23 cellular contexts compared by ENCODE assay signal in the genomic region with DNA sequence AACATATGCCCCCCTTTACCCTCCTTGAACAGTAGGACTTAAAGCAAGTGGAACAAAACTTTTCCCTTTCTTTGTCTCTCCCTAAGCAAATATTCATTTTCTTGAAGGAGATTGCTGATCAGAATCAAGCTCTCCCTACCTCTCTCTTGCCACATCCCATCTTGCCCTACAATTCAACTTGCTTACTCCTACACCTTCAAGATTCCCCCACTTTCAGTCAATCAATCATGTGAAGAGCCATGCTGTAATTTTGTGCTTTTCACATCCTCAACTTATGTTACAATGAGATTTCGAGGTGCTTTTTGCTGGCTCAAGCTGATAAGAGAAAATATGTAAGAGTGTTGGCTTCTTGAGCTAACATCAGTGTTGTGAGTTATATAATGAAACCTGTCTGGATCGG.
A peak's percentile ranks its signal among the peaks of the same experiment; 100 is the strongest.
DNase-seq lines count a peak whose midpoint lies in the region; FAIRE-seq and TF ChIP-seq lines count a peak whose summit lies in the region.
"Had no signal": no experiment of that assay in that cellular context is flagged by ENCODE, and none has a peak within 500 bp of the region (broad histone marks: within the 10 kb centered on the region; RNA-seq: fewer than 3 reads in every experiment).

No MANE protein-coding gene starts in this region.

- FAIRE-seq in GM18507 (lab: Jason Lieb, UNC), result peak; percentile 15
- FAIRE-seq: A204.1, GM12878, GM12892 had no signal

- no peak for DNase-seq in GM18507 (ENCODE audit: extremely low spot score, insufficient read length, low read depth)
- peak; percentile 3 for DNase-seq in NCI-H226
- peak; percentile 64 for DNase-seq in putamen (ENCODE audit: low spot score)
- no peak for DNase-seq in activated CD4-positive, CD25-positive, alpha-beta regulatory T cell (lab: John Stamatoyannopoulos, UW)
- no peak for DNase-seq in HEK293T (ENCODE audit: extremely low spot score)
- DNase-seq: 8988T; ACHN; BE2C; C1 segment of cervical spinal cord; CD4-positive, alpha-beta memory T cell; CD4-positive, CD25-positive, alpha-beta regulatory T cell; CD8-positive, alpha-beta memory T cell; COR-L47; DMS 273 treated with DMSO at 0.1 percent for 48 hours; DMS153; DMS53; DMS79; DND-41; EL; GDM1 had no signal

- POLR2A ChIA-PET in HEK293T (lab: Yijun Ruan, JAX), result no interaction called here

- CTCF ChIA-PET in HEK293T (lab: Yijun Ruan, JAX), result no interaction called here

TF ChIP-seq in HEK293T, 16 proteins besides CTCF, POLR2A, EP300 and RAD21:
- no peak for TF ChIP-seq ARNT (IDR thresholded peaks at IDR 0.05)
- no peak for TF ChIP-seq L3MBTL2 (conservative IDR thresholded peaks at IDR 0.05)
- no peak for TF ChIP-seq LEF1 (IDR thresholded peaks at IDR 0.05; ENCODE audit: borderline replicate concordance)
- TF ChIP-seq SUZ12 (IDR thresholded peaks at IDR 0.05), result no peak
- no peak for TF ChIP-seq FOXK2 (IDR thresholded peaks at IDR 0.05)
- TF ChIP-seq TARDBP (IDR thresholded peaks at IDR 0.05), result no peak
- TF ChIP-seq FOXA1 (IDR thresholded peaks at IDR 0.05), result no peak
- TF ChIP-seq CTBP1 (IDR thresholded peaks at IDR 0.05; ENCODE audit: borderline replicate concordance), result no peak

Comparison
In these comparisons a context has a peak if more than half of its experiments do, and no peak if none do; other contexts are left out.
1. DNase-seq: peak in NCI-H226 (single experiment) and putamen (single experiment); none in GM18507 (single experiment), activated CD4-positive, CD25-positive, alpha-beta regulatory T cell (0 of 4) and HEK293T (single experiment).